8 cellular contexts compared by ENCODE assay signal in the genomic region with DNA sequence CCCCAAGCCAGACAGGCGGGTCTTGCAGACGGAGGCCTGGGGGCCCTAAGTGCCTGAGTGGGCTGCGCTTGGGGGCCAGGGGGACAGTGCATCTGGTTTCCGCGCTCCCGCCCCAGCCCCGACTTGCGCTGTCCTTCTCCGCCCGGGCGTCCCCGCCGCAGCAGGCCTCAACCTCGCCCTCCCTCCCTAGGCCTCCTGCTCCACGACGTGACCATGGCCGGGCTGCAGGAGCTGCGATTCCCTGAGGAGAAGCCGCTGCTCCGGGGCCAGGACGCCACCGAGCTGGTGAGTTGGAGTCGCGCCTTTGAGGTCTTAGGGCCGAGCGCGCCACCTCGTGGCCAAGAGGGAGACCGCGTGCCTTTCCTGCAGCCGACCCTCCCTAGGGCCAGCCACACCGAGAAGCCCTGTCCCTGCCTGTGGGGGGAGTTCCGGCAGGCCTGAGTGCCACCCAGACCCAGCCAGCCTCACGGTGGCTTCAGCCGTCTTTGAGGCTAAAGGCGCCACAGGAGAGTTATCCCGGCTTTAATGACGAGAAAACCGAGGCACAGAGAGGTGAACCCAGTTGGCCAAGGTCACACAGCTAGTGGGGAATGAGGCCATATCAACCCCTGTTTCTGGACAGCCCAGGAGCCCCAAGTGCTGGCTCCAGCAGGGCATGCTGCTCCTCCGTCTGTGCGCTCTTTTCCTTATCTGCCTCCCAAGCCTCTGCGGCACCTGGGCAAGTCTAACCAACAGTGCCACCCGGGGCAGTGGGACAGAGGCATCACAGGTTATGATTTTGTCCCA. TPM values are rescaled to one million over a fixed set of nuclear protein-coding genes. Genes with fewer than 3 reads are reported as not detected.
A peak's percentile ranks its signal among the peaks of the same experiment; 100 is the strongest.
DNase-seq lines count a peak whose midpoint lies in the region; ATAC-seq, FAIRE-seq and TF ChIP-seq lines count a peak whose summit lies in the region.

No MANE protein-coding gene starts in this region.

- no peak for FAIRE-seq in bronchial epithelial cell (lab: Jason Lieb, UNC)

- TF ChIP-seq CTCF in bronchial epithelial cell (IDR thresholded peaks at IDR 0.05; ENCODE audit: insufficient read depth, low read length, severe bottlenecking): peak; percentile 97

- no peaks in the 10 kb centered on the region for H3K36me3 ChIP-seq in bronchial epithelial cell (ENCODE audit: control insufficient read depth, insufficient read depth, low read length)

- ATAC-seq in HG02610 (IDR thresholded peaks at IDR 0.05; ENCODE audit: unreplicated experiment) (peak; percentile 76), HG03469 (IDR thresholded peaks at IDR 0.05; ENCODE audit: unreplicated experiment) (no peak)

- DNase-seq in EL (peak; percentile 76), NCI-H2107 treated with DMSO at 0.1 percent for 48 hours (lab: John Stamatoyannopoulos, UW; ENCODE audit: unreplicated experiment) (peak; percentile 25), bronchial epithelial cell (ENCODE audit: low read depth) (peak; percentile 34), kidney tubule cell (ENCODE audit: low spot score) (peak; percentile 81)
- DNase-seq in activated CD4-positive, CD25-positive, alpha-beta regulatory T cell (lab: John Stamatoyannopoulos, UW): peak; percentile 35 to 68 (median 48)
- DNase-seq in stimulated activated CD4-positive, alpha-beta T cell treated with anti-CD3 and anti-CD28 coated beads, Interleukin-1b, Interleukin-23, amount 100 ng/mL, for 4 hours (ENCODE audit: low read depth in 2 of 2): peak; percentile 66 to 69

- no peak overlapping the region for H3K4me3 ChIP-seq in bronchial epithelial cell (ENCODE audit: low read depth, low read length)

- no peaks in the 10 kb centered on the region for H3K27me3 ChIP-seq in bronchial epithelial cell (ENCODE audit: control insufficient read depth, insufficient read depth, low read length)

RNA-seq across cellular contexts. Expression of gene NDRG4, which starts 12.2 kb away (rescaled TPM):
- total RNA-seq in bronchial epithelial cell: 2.6 and 2.8 TPM in 2 replicates

RNA-seq across cellular contexts. Expression of gene SETD6, which starts 27.6 kb away (rescaled TPM):
- 18.6 and 23.2 TPM in 2 replicates for total RNA-seq in bronchial epithelial cell

Comparison
In these comparisons a context has a peak if more than half of its experiments do, and no peak if none do; other contexts are left out.
1. DNase-seq: peak in every context shown above with its lines; median percentile 81 in kidney tubule cell; 76 in EL; 68 in stimulated activated CD4-positive, alpha-beta T cell treated with anti-CD3 and anti-CD28 coated beads, Interleukin-1b, Interleukin-23, amount 100 ng/mL, for 4 hours; 48 in activated CD4-positive, CD25-positive, alpha-beta regulatory T cell; 34 in bronchial epithelial cell; 25 in NCI-H2107 treated with DMSO at 0.1 percent for 48 hours.